15 cellular contexts compared by ENCODE assay signal in the genomic region with DNA sequence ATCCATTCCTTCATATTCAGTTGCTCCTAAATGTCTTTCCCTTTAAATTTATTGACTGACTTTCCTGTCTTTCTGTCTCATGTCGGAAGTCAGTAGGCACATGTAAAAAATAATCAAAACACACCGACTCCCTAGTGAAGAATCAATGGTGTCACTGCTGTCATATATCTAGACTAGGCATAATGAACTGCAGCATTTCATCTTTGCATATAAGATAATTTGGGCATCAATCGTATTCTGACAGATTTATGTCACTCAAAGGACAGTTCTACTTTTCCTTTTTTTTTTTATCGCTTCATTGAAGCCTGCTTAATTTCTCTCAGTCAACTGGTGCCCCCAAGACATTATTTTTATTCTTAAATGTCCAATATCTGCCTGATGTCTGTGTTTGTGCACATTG.
DNase-seq lines count a peak whose midpoint lies in the region; ATAC-seq and TF ChIP-seq lines count a peak whose summit lies in the region.
"Had no signal": no experiment of that assay in that cellular context is flagged by ENCODE, and none has a peak within 500 bp of the region (broad histone marks: within the 10 kb centered on the region; RNA-seq: fewer than 3 reads in every experiment).

No MANE protein-coding gene starts in this region.

- H3K4me3 ChIP-seq in WERI-Rb-1 (ENCODE audit: low read depth, low read length) = no peak overlapping the region
- H3K4me3 ChIP-seq: GM23338 had no signal

- no peaks in the 10 kb centered on the region for H3K9me3 Mint-ChIP-seq in nephron progenitor cell
- H3K9me3 Mint-ChIP-seq: GM23338 had no signal

- no peaks in the 10 kb centered on the region for H3K27me3 ChIP-seq in WERI-Rb-1 (ENCODE audit: insufficient read depth, low read depth, severe bottlenecking)
- H3K27me3 ChIP-seq: BE2C had no signal

- peaks cover 57% of the 10 kb centered on the region for H3K36me3 ChIP-seq in WERI-Rb-1

- TF ChIP-seq CTCF in WERI-Rb-1 (IDR thresholded peaks at IDR 0.05; ENCODE audit: low read depth, low read length) = no peak
- no peak for TF ChIP-seq CTCF in nephron progenitor cell (IDR thresholded peaks at IDR 0.05)

- DNase-seq in NCI-H69 (lab: John Stamatoyannopoulos, UW) (peak; percentile 54), WERI-Rb-1 (no peak), nephron progenitor cell (no peak), kidney glomerular epithelial cell (lab: John Stamatoyannopoulos, UW) (no peak)
- DNase-seq: ACHN; BE2C; C1 segment of cervical spinal cord; CD4-positive, CD25-positive, alpha-beta regulatory T cell; CD8-positive, alpha-beta memory T cell; H7; IMR-90 had no signal

- H3K9me3 ChIP-seq in WERI-Rb-1 (ENCODE audit: severe bottlenecking) = no peaks in the 10 kb centered on the region
- H3K9me3 ChIP-seq: BE2C had no signal

- peak overlapping the region; percentile 74 for H3K27ac ChIP-seq in WERI-Rb-1

- H3K4me1 Mint-ChIP-seq in nephron progenitor cell = peaks cover 98% of the 10 kb centered on the region
- H3K4me1 Mint-ChIP-seq: CD4-positive, CD25-positive, alpha-beta regulatory T cell; CD8-positive, alpha-beta memory T cell had no signal

- no peak overlapping the region for H3K27ac Mint-ChIP-seq in nephron progenitor cell
- H3K27ac Mint-ChIP-seq: CD4-positive, CD25-positive, alpha-beta regulatory T cell; GM23338 had no signal

- H3K4me3 Mint-ChIP-seq in nephron progenitor cell = peak overlapping the region; percentile 67
- H3K4me3 Mint-ChIP-seq: CD4-positive, CD25-positive, alpha-beta regulatory T cell; CD8-positive, alpha-beta memory T cell; GM23338 had no signal

- no peaks in the 10 kb centered on the region for H3K27me3 Mint-ChIP-seq in nephron progenitor cell (ENCODE audit: low read depth, poor library complexity)

- peaks cover 62% of the 10 kb centered on the region for H3K36me3 Mint-ChIP-seq in nephron progenitor cell (ENCODE audit: low read depth)
- H3K36me3 Mint-ChIP-seq: CD4-positive, CD25-positive, alpha-beta regulatory T cell; CD8-positive, alpha-beta memory T cell had no signal

- ATAC-seq in esophagus mucosa (no peak), GM21619 (IDR thresholded peaks at IDR 0.05; ENCODE audit: unreplicated experiment) (no peak)
- ATAC-seq: GM23338, HCT116 had no signal
